Comparison of ENCODE assay signal across 16 cellular contexts in genomic region chr1:200877010-200877409, GRCh38. TPM values are rescaled to one million over a fixed set of nuclear protein-coding genes. Genes with fewer than 3 reads are reported as not detected.
A peak's percentile ranks its signal among the peaks of the same experiment; 100 is the strongest.
DNase-seq lines count a peak whose midpoint lies in the region; FAIRE-seq and TF ChIP-seq lines count a peak whose summit lies in the region.
"Had no signal": no experiment of that assay in that cellular context is flagged by ENCODE, and none has a peak within 500 bp of the region (broad histone marks: within the 10 kb centered on the region; RNA-seq: fewer than 3 reads in every experiment).

No MANE protein-coding gene starts in this region.

- no peaks in the 10 kb centered on the region for H3K9me3 ChIP-seq in sigmoid colon
- no peaks in the 10 kb centered on the region for H3K9me3 ChIP-seq in effector memory CD4-positive, alpha-beta T cell (ENCODE audit: control insufficient read depth, low read length)
- H3K9me3 ChIP-seq: BLaER1 had no signal

- TF ChIP-seq EP300 in sigmoid colon (IDR thresholded peaks at IDR 0.05) = no peak

- intact Hi-C loops in sigmoid colon (cut with DNase I) = no loop called here

- TF ChIP-seq CTCF in bronchial epithelial cell (IDR thresholded peaks at IDR 0.05; ENCODE audit: insufficient read depth, low read length, severe bottlenecking) (no peak), sigmoid colon (IDR thresholded peaks at IDR 0.05) (no peak)

- no peak for TF ChIP-seq POLR2A in GM12891 (IDR thresholded peaks at IDR 0.05; ENCODE audit: low read depth, low read length)
- no peak for TF ChIP-seq POLR2A in sigmoid colon (IDR thresholded peaks at IDR 0.05)

- H3K36me3 ChIP-seq in bronchial epithelial cell (ENCODE audit: control insufficient read depth, insufficient read depth, low read length) (no peaks in the 10 kb centered on the region), sigmoid colon (no peaks in the 10 kb centered on the region)
- no peaks in the 10 kb centered on the region for H3K36me3 ChIP-seq in effector memory CD4-positive, alpha-beta T cell (ENCODE audit: control insufficient read depth, insufficient read depth, low read length)
- H3K36me3 ChIP-seq: BLaER1 had no signal

- peaks cover 26% of the 10 kb centered on the region for H3K27me3 ChIP-seq in bronchial epithelial cell (ENCODE audit: control insufficient read depth, insufficient read depth, low read length)
- H3K27me3 ChIP-seq in sigmoid colon = peaks cover 19 to 61% (median 30%) of the 10 kb centered on the region in 3 donors
- H3K27me3 ChIP-seq in effector memory CD4-positive, alpha-beta T cell (replicated peaks; ENCODE audit: control insufficient read depth, insufficient read depth, low read length, poor library complexity, severe bottlenecking) = no peaks in the 10 kb centered on the region

- peaks cover 0 to 15% (median 13%) of the 10 kb centered on the region in 4 donors for H3K4me1 ChIP-seq in sigmoid colon
- H3K4me1 ChIP-seq in effector memory CD4-positive, alpha-beta T cell (ENCODE audit: control insufficient read depth, insufficient read depth, low read length, poor library complexity, severe bottlenecking) = peaks cover 34% of the 10 kb centered on the region

- DNase-seq in activated CD8-positive, alpha-beta memory T cell treated with anti-CD3 and anti-CD28 coated beads for 24 hours = peak; percentile 49
- DNase-seq in activated CD8-positive, alpha-beta memory T cell treated with anti-CD3 and anti-CD28 coated beads, Interleukin-2, amount 50 U/mL, for 48 hours = no peak
- DNase-seq in GM12891 (ENCODE audit: insufficient read length, low spot score) (no peak), bronchial epithelial cell (ENCODE audit: low read depth) (no peak), sigmoid colon (peak; percentile 26), pons (ENCODE audit: low spot score) (no peak)
- DNase-seq in effector memory CD4-positive, alpha-beta T cell = no peak
- DNase-seq: 8988T, AML-193, DND-41, GDM1, HCEC 1CT had no signal

- peak; percentile 63 for FAIRE-seq in GM12891 (lab: Jason Lieb, UNC)
- FAIRE-seq in bronchial epithelial cell (lab: Jason Lieb, UNC) = peak; percentile 58
- FAIRE-seq: HepG2, HTR-8/SVneo had no signal

- H3K4me3 ChIP-seq in bronchial epithelial cell (ENCODE audit: low read depth, low read length) (no peak overlapping the region), sigmoid colon (no peak overlapping the region)
- H3K4me3 ChIP-seq in effector memory CD4-positive, alpha-beta T cell (ENCODE audit: insufficient read depth, low read depth, low read length, poor library complexity, severe bottlenecking) = no peak overlapping the region
- H3K4me3 ChIP-seq: BLaER1 had no signal

- H3K27ac ChIP-seq in sigmoid colon = no peak overlapping the region
- H3K27ac ChIP-seq in effector memory CD4-positive, alpha-beta T cell (ENCODE audit: insufficient read depth, low read length, poor library complexity, severe bottlenecking) = no peak overlapping the region
- H3K27ac ChIP-seq: BLaER1 had no signal

- 78 to 79% methylated on average over 3 of the region's 3 CpGs for WGBS in sigmoid colon, 2 donors

TF ChIP-seq in GM12891, 5 proteins besides CTCF, POLR2A, EP300 and RAD21:
- no peak for TF ChIP-seq POU2F2 (IDR thresholded peaks at IDR 0.05; ENCODE audit: low read depth, low read length)
- no peak for TF ChIP-seq SPI1 (IDR thresholded peaks at IDR 0.05; ENCODE audit: low read depth, low read length)
- TF ChIP-seq TAF1 (IDR thresholded peaks at IDR 0.05; ENCODE audit: low read depth, low read length) = no peak
- no peak for TF ChIP-seq PAX5 (IDR thresholded peaks at IDR 0.05; ENCODE audit: insufficient read depth, low read length, severe bottlenecking)

RNA-seq across cellular contexts. Expression of gene GPR25, which starts 4.2 kb away (rescaled TPM):
- polyA plus RNA-seq in GM12891 (2012; ENCODE audit: low read depth, missing spikeins) = not detected
- total RNA-seq in bronchial epithelial cell (not detected in 2 replicates), sigmoid colon (not detected)
- 1 to 10 TPM in 1 of 3 donors, not detected in 2; 1.0 TPM for polyA plus RNA-seq in sigmoid colon
- total RNA-seq: H4, HepG2 had no signal
- polyA plus RNA-seq: HepG2 had no signal

RNA-seq across cellular contexts. Expression of gene INAVA, which starts 17.7 kb away (rescaled TPM):
- 4.5 TPM for polyA plus RNA-seq in GM12891 (2012; ENCODE audit: low read depth, missing spikeins)
- total RNA-seq in bronchial epithelial cell = 28.7 and 39.7 TPM in 2 replicates
- total RNA-seq in sigmoid colon = 1 to 10 TPM in 1 of 4 donors, under 1 TPM in 3; 0.27 to 1.4 (median 0.44) TPM
- 100 to 1,000 TPM in 2 of 3 donors, 10 to 100 TPM in 1; 78.9 to 176 (median 138) TPM for polyA plus RNA-seq in sigmoid colon

Comparison
In these comparisons a context has a peak if more than half of its experiments do, and no peak if none do; other contexts are left out.
1. DNase-seq: peak in activated CD8-positive, alpha-beta memory T cell treated with anti-CD3 and anti-CD28 coated beads for 24 hours (single experiment) and sigmoid colon (single experiment); none in activated CD8-positive, alpha-beta memory T cell treated with anti-CD3 and anti-CD28 coated beads, Interleukin-2, amount 50 U/mL, for 48 hours (single experiment), GM12891 (single experiment), bronchial epithelial cell (single experiment), pons (single experiment) and effector memory CD4-positive, alpha-beta T cell (0 of 3).
2. RNA of gene INAVA, which starts 17.7 kb away (total RNA-seq): 28.7 to 39.7 TPM in bronchial epithelial cell; 0.27 to 1.4 TPM in sigmoid colon; every median in the first group is over 10 times any median in the second.